Comparison of ENCODE assay signal across 36 cellular contexts in the genomic region with DNA sequence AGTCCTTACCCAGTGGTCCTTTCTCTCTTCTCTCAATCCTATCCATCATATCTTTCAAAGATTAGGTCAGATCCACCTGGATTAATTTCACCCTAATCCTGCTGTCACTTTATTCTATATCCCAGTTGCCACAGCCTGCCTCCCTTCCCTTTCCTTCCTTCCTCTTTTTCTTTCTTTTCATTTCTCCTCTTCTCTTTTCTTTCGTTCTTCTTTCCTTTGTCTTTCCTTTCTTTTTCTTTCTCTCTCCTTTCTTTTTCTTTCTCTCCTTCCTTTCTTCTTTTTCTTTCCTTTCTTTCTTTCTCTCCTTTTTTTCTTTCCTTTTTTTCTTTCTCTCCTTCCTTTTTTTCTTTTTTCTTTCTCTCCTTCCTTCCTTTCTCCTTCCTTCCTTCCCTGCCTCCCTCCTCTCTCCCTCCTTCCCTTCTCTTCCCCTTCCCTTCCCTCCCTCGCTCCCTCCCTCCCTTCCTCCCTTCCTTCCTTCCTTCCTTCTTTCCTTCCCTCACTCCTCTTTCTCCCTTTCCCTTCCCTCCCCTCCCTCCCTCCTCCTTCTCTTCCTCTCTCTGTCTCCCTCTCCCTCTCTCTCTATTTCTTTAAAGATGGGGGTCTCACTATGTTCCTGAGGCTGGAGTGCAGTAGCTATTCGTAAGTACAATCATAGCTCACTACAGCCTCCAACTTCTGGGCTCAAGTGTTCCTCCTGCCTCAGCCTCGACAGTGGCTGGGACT.
"Had no signal": no experiment of that assay in that cellular context is flagged by ENCODE, and none has a peak within 500 bp of the region (broad histone marks: within the 10 kb centered on the region; RNA-seq: fewer than 3 reads in every experiment).

No MANE protein-coding gene starts in this region.

- ATAC-seq: activated CD4-positive, alpha-beta T cell treated with anti-CD3 and anti-CD28 coated beads for 36 hours; activated CD8-positive, alpha-beta memory T cell treated with anti-CD3 and anti-CD28 coated beads, Interleukin-2, amount 10 ng/mL, durations not matched to agents 7 days and 5 days; activated CD8-positive, alpha-beta T cell treated with anti-CD3 and anti-CD28 coated beads, Interleukin-2, amount 10 ng/mL, durations not matched to agents 7 days and 5 days; activated naive CD4-positive, alpha-beta T cell treated with anti-CD3 and anti-CD28 coated beads, Interleukin-2, amount 50 U/mL, for 72 hours; body of pancreas; gastroesophageal sphincter; heart right ventricle; T-helper 17 cell had no signal

- H3K4me1 ChIP-seq: adrenal gland, body of pancreas, esophagus squamous epithelium, gastroesophageal sphincter, heart right ventricle had no signal

- H3K27ac Mint-ChIP-seq: activated CD4-positive, alpha-beta memory T cell treated with anti-CD3 and anti-CD28 coated beads for 36 hours; activated CD4-positive, alpha-beta T cell treated with anti-CD3 and anti-CD28 coated beads for 36 hours; activated CD4-positive, alpha-beta T cell treated with anti-CD3 and anti-CD28 coated beads, Interleukin-2, amount 10 ng/mL, durations not matched to agents 24 days and 14 days; activated CD8-positive, alpha-beta memory T cell treated with anti-CD3 and anti-CD28 coated beads, Interleukin-2, amount 10 ng/mL, durations not matched to agents 7 days and 5 days; activated CD8-positive, alpha-beta T cell treated with anti-CD3 and anti-CD28 coated beads, Interleukin-2, amount 10 ng/mL, durations not matched to agents 7 days and 5 days; activated naive CD4-positive, alpha-beta T cell treated with anti-CD3 and anti-CD28 coated beads, Interleukin-2, amount 10 ng/mL, durations not matched to agents 7 days and 5 days; activated naive CD4-positive, alpha-beta T cell treated with anti-CD3 and anti-CD28 coated beads, Interleukin-2, amount 50 U/mL, for 72 hours; activated T-helper 1 cell treated with anti-CD3 and anti-CD28 coated beads, Interleukin-12 subunit alpha, Interleukin-12 subunit beta, Interleukin-2, Interleukin-4 antibody, amounts not matched to agents 30 ng/mL and 10 ng/mL and 1 ng/mL, durations not matched to agents 14 hours and 24 hours and 36 hours; activated T-helper 2 cell treated with anti-CD3 and anti-CD28 coated beads, Interferon-gamma antibody, Interleukin-2, Interleukin-4, amounts not matched to agents 10 μg/mL and 5 μg/mL and 100 μg/mL, durations not matched to agents 14 hours and 24 hours and 36 hours; T-helper 17 cell; T-helper 2 cell treated with Interferon-gamma antibody and Interleukin-4, amounts not matched to agents 5 μg/mL and 100 μg/mL, for 36 hours had no signal

- H3K4me3 ChIP-seq: adrenal gland, body of pancreas, esophagus squamous epithelium, gastroesophageal sphincter, heart right ventricle had no signal

- H3K27ac ChIP-seq: adrenal gland, body of pancreas, epithelial cell of prostate, esophagus squamous epithelium, gastroesophageal sphincter, heart right ventricle, WERI-Rb-1 had no signal

- H3K27me3 Mint-ChIP-seq: activated CD4-positive, alpha-beta memory T cell treated with anti-CD3 and anti-CD28 coated beads for 36 hours; activated CD4-positive, alpha-beta T cell treated with anti-CD3 and anti-CD28 coated beads for 36 hours had no signal

- H3K4me3 Mint-ChIP-seq: activated CD4-positive, alpha-beta memory T cell treated with anti-CD3 and anti-CD28 coated beads for 36 hours; activated CD4-positive, alpha-beta T cell treated with anti-CD3 and anti-CD28 coated beads for 36 hours; activated CD4-positive, alpha-beta T cell treated with anti-CD3 and anti-CD28 coated beads, Interleukin-2, amount 10 ng/mL, durations not matched to agents 24 days and 14 days; activated CD8-positive, alpha-beta memory T cell treated with anti-CD3 and anti-CD28 coated beads, Interleukin-2, amount 10 ng/mL, durations not matched to agents 7 days and 5 days; activated CD8-positive, alpha-beta T cell treated with anti-CD3 and anti-CD28 coated beads, Interleukin-2, amount 10 ng/mL, durations not matched to agents 7 days and 5 days; activated naive CD4-positive, alpha-beta T cell treated with anti-CD3 and anti-CD28 coated beads, Interleukin-2, amount 10 ng/mL, durations not matched to agents 7 days and 5 days; activated T-helper 1 cell treated with anti-CD3 and anti-CD28 coated beads, Interleukin-12 subunit alpha, Interleukin-12 subunit beta, Interleukin-2, Interleukin-4 antibody, amounts not matched to agents 30 ng/mL and 10 ng/mL and 1 ng/mL, durations not matched to agents 14 hours and 24 hours and 36 hours; T-helper 17 cell; T-helper 2 cell treated with Interferon-gamma antibody and Interleukin-4, amounts not matched to agents 5 μg/mL and 100 μg/mL, for 36 hours had no signal

- H3K36me3 ChIP-seq: adrenal gland, WERI-Rb-1 had no signal

- DNase-seq: activated CD4-positive, alpha-beta memory T cell treated with anti-CD3 and anti-CD28 coated beads for 36 hours; activated CD4-positive, alpha-beta T cell treated with anti-CD3 and anti-CD28 coated beads for 36 hours; activated CD4-positive, alpha-beta T cell treated with anti-CD3 and anti-CD28 coated beads, Interleukin-2, amount 10 ng/mL, durations not matched to agents 24 days and 14 days; activated CD4-positive, CD25-positive, alpha-beta regulatory T cell; activated CD4-positive, CD25-positive, alpha-beta regulatory T cell treated with anti-CD3 and anti-CD28 coated beads, Interleukin-2, amount 50 U/mL, for 72 hours; activated CD8-positive, alpha-beta memory T cell treated with anti-CD3 and anti-CD28 coated beads, Interleukin-2, amount 10 ng/mL, durations not matched to agents 7 days and 5 days; activated CD8-positive, alpha-beta memory T cell treated with anti-CD3 and anti-CD28 coated beads, Interleukin-2, amount 50 U/mL, for 4 hours; activated CD8-positive, alpha-beta T cell treated with anti-CD3 and anti-CD28 coated beads, Interleukin-2, amount 10 ng/mL, durations not matched to agents 7 days and 5 days; activated gamma-delta T cell; activated naive CD4-positive, alpha-beta T cell; activated naive CD4-positive, alpha-beta T cell treated with anti-CD3 and anti-CD28 coated beads, Interleukin-2, amount 10 ng/mL, durations not matched to agents 7 days and 5 days; activated T-cell treated with anti-CD3 and anti-CD28 coated beads, Interleukin-2, amount 50 U/mL, for 1 hour; activated T-cell treated with anti-CD3 and anti-CD28 coated beads, Interleukin-2, amount 50 U/mL, for 48 hours; adrenal gland; amygdala; aorta; body of pancreas; caudate nucleus; cortex of kidney; effector CD8-positive, alpha-beta T cell; esophagus squamous epithelium; foreskin melanocyte; heart right ventricle; T-helper 1 cell; T-helper 17 cell; T1000; WERI-Rb-1 had no signal

- FAIRE-seq: colon, endometrium, endothelial cell of umbilical vein had no signal

- H3K9me3 Mint-ChIP-seq: activated CD4-positive, alpha-beta memory T cell treated with anti-CD3 and anti-CD28 coated beads for 36 hours; activated CD4-positive, alpha-beta T cell treated with anti-CD3 and anti-CD28 coated beads, Interleukin-2, amount 10 ng/mL, durations not matched to agents 24 days and 14 days; activated naive CD4-positive, alpha-beta T cell treated with anti-CD3 and anti-CD28 coated beads, Interleukin-2, amount 10 ng/mL, durations not matched to agents 7 days and 5 days; activated naive CD4-positive, alpha-beta T cell treated with anti-CD3 and anti-CD28 coated beads, Interleukin-2, amount 50 U/mL, for 72 hours; activated T-helper 1 cell treated with anti-CD3 and anti-CD28 coated beads, Interleukin-12 subunit alpha, Interleukin-12 subunit beta, Interleukin-2, Interleukin-4 antibody, amounts not matched to agents 30 ng/mL and 10 ng/mL and 1 ng/mL, durations not matched to agents 14 hours and 24 hours and 36 hours; activated T-helper 2 cell treated with anti-CD3 and anti-CD28 coated beads, Interferon-gamma antibody, Interleukin-2, Interleukin-4, amounts not matched to agents 10 μg/mL and 5 μg/mL and 100 μg/mL, durations not matched to agents 14 hours and 24 hours and 36 hours; T-helper 2 cell treated with Interferon-gamma antibody and Interleukin-4, amounts not matched to agents 5 μg/mL and 100 μg/mL, for 36 hours had no signal

- H3K27me3 ChIP-seq: adrenal gland, body of pancreas, esophagus squamous epithelium, gastroesophageal sphincter, heart right ventricle had no signal

- H3K4me1 Mint-ChIP-seq: activated CD4-positive, alpha-beta T cell treated with anti-CD3 and anti-CD28 coated beads for 36 hours; activated CD4-positive, alpha-beta T cell treated with anti-CD3 and anti-CD28 coated beads, Interleukin-2, amount 10 ng/mL, durations not matched to agents 24 days and 14 days; activated CD8-positive, alpha-beta memory T cell treated with anti-CD3 and anti-CD28 coated beads, Interleukin-2, amount 10 ng/mL, durations not matched to agents 7 days and 5 days; activated naive CD4-positive, alpha-beta T cell treated with anti-CD3 and anti-CD28 coated beads, Interleukin-2, amount 10 ng/mL, durations not matched to agents 7 days and 5 days had no signal

- H3K9me3 ChIP-seq: adrenal gland, body of pancreas, esophagus squamous epithelium, gastroesophageal sphincter, heart right ventricle had no signal
